ENCODE assay signal across 29 cellular contexts in genomic region chr3:175247629-175248028, GRCh38.
"Had no signal": no experiment of that assay in that cellular context is flagged by ENCODE, and none has a peak within 500 bp of the region (broad histone marks: within the 10 kb centered on the region; RNA-seq: fewer than 3 reads in every experiment).

No MANE protein-coding gene starts in this region.

- H3K9me3 Mint-ChIP-seq: nephron, neural progenitor cell, type B pancreatic cell had no signal

- H3K27me3 Mint-ChIP-seq: progenitor cell of endocrine pancreas; stimulated activated memory B cell treated with anti-CD40 and anti-IgM and Interleukin-4, amounts not matched to agents 10 μg/mL and 1 μg/mL and 100 μg/mL, for 72 hours; stimulated activated naive CD8-positive, alpha-beta T cell treated with anti-CD3 and anti-CD28 coated beads, Interleukin-15, amount 100 ng/mL, for 72 hours had no signal

- ATAC-seq: natural killer cell; psoas muscle; right cardiac atrium; stimulated activated memory B cell treated with anti-CD40 and anti-IgM and Interleukin-4, amounts not matched to agents 10 μg/mL and 1 μg/mL and 100 μg/mL, for 72 hours; stimulated activated naive CD8-positive, alpha-beta T cell treated with anti-CD3 and anti-CD28 coated beads, Interleukin-15, amount 100 ng/mL, for 72 hours; stimulated activated naive CD8-positive, alpha-beta T cell treated with anti-CD3 and anti-CD28 coated beads, Interleukin-15, Interleukin-2, amounts not matched to agents 100 U/mL and 50 U/mL, for 24 hours; upper lobe of right lung had no signal

- DNase-seq: natural killer cell; occipital lobe; ovary; posterior cingulate gyrus; psoas muscle; right cardiac atrium; right lobe of liver; sigmoid colon; small intestine; stimulated activated CD4-positive, alpha-beta T cell treated with anti-CD3 and anti-CD28 coated beads, Interleukin-15, amount 100 ng/mL, for 24 hours; stimulated activated CD4-positive, alpha-beta T cell treated with anti-CD3 and anti-CD28 coated beads, Interleukin-2, amount 100 ng/mL, for 24 hours; stimulated activated CD4-positive, alpha-beta T cell treated with anti-CD3 and anti-CD28 coated beads, Interleukin-2, amount 100 ng/mL, for 48 hours; stimulated activated CD4-positive, alpha-beta T cell treated with anti-CD3 and anti-CD28 coated beads, Interleukin-4, amount 100 ng/mL, for 24 hours; stimulated activated naive CD4-positive, alpha-beta T cell; stimulated activated naive CD8-positive, alpha-beta T cell treated with anti-CD3 and anti-CD28 coated beads, Interleukin-15, amount 100 ng/mL, for 72 hours; stimulated activated naive CD8-positive, alpha-beta T cell treated with anti-CD3 and anti-CD28 coated beads, Interleukin-15, Interleukin-2, amounts not matched to agents 100 U/mL and 50 U/mL, for 24 hours; substantia nigra; testis; tibial artery; transverse colon; upper lobe of right lung; uterus had no signal

- H3K27ac Mint-ChIP-seq: natural killer cell; nephron; neural progenitor cell; progenitor cell of endocrine pancreas; stimulated activated memory B cell treated with anti-CD40 and anti-IgM and Interleukin-4, amounts not matched to agents 10 μg/mL and 1 μg/mL and 100 μg/mL, for 72 hours; stimulated activated naive CD8-positive, alpha-beta T cell treated with anti-CD3 and anti-CD28 coated beads, Interleukin-15, amount 100 ng/mL, for 72 hours; type B pancreatic cell had no signal

- H3K36me3 Mint-ChIP-seq: natural killer cell; neural progenitor cell; stimulated activated memory B cell treated with anti-CD40 and anti-IgM and Interleukin-4, amounts not matched to agents 10 μg/mL and 1 μg/mL and 100 μg/mL, for 72 hours had no signal

- H3K27ac ChIP-seq: neural progenitor cell, ovary, parathyroid adenoma, psoas muscle, right lobe of liver, sigmoid colon, suprapubic skin, testis, tibial artery, transverse colon, upper lobe of right lung, uterus had no signal

- H3K4me3 ChIP-seq: neural progenitor cell, ovary, psoas muscle, right lobe of liver, sigmoid colon, suprapubic skin, testis, tibial artery, transverse colon, upper lobe of right lung, uterus had no signal

- H3K4me3 Mint-ChIP-seq: natural killer cell; nephron; neural progenitor cell; stimulated activated memory B cell treated with anti-CD40 and anti-IgM and Interleukin-4, amounts not matched to agents 10 μg/mL and 1 μg/mL and 100 μg/mL, for 72 hours; stimulated activated naive CD8-positive, alpha-beta T cell treated with anti-CD3 and anti-CD28 coated beads, Interleukin-15, amount 100 ng/mL, for 72 hours; type B pancreatic cell had no signal

- H3K4me1 Mint-ChIP-seq: natural killer cell; nephron; stimulated activated memory B cell treated with anti-CD40 and anti-IgM and Interleukin-4, amounts not matched to agents 10 μg/mL and 1 μg/mL and 100 μg/mL, for 72 hours; stimulated activated naive CD8-positive, alpha-beta T cell treated with anti-CD3 and anti-CD28 coated beads, Interleukin-15, amount 100 ng/mL, for 72 hours had no signal
